ENCODE assay signal across 25 cellular contexts in the genomic region with DNA sequence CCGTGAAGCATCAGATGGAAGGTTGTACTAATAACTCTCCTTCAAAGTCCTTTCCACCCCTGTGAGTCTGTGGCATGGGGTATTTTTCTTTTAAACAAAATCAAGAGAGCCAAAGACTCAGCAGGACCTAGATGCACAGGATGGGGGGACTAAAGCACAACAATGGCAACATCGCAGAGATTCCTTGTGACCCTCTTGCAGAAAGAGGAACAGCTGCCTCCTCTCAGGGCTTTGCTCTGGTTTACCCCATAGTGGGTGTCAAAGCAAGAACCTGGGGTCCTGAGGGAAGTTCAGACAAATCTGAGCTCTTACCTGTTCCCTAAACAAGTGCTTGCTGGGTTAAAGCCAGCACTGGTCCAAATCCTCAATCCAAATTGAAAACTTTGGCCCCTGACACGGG. TPM values are rescaled to one million over a fixed set of nuclear protein-coding genes. Genes with fewer than 3 reads are reported as not detected.
A peak's percentile ranks its signal among the peaks of the same experiment; 100 is the strongest.
DNase-seq lines count a peak whose midpoint lies in the region; ATAC-seq, FAIRE-seq and TF ChIP-seq lines count a peak whose summit lies in the region.
"Had no signal": no experiment of that assay in that cellular context is flagged by ENCODE, and none has a peak within 500 bp of the region (broad histone marks: within the 10 kb centered on the region; RNA-seq: fewer than 3 reads in every experiment).

No MANE protein-coding gene starts in this region.

- no peak overlapping the region for H2BK15ac ChIP-seq in H1 (ENCODE audit: low read length)

- no peak overlapping the region for H3K4me2 ChIP-seq in GM23338
- H3K4me2 ChIP-seq in GM12878 (ENCODE audit: control insufficient read depth, insufficient read depth), result no peak overlapping the region
- no peak overlapping the region for H3K4me2 ChIP-seq in H1 (ENCODE audit: insufficient read depth in 1 of 2, low read depth in 2 of 2, low read length in 2 of 2)
- H3K4me2 ChIP-seq: A549; BLaER1 treated with 17β-estradiol and CSF1 and Interleukin-3, amounts not matched to agents 10 nM and 100 nM had no signal

- no peak overlapping the region for H4K5ac ChIP-seq in H1 (ENCODE audit: insufficient read length, low read depth, low read length)

- TF ChIP-seq EP300 in GM12878 (IDR thresholded peaks at IDR 0.05; ENCODE audit: borderline replicate concordance in 1 of 2, control insufficient read depth in 1 of 2, low read depth in 2 of 2, low read length in 2 of 2) (no peak), H1 (IDR thresholded peaks at IDR 0.05; ENCODE audit: borderline replicate concordance in 1 of 2, low read depth in 2 of 2, low read length in 2 of 2) (no peak)

- CTCF ChIA-PET in GM12878 (lab: Yijun Ruan, JAX) (no interaction called here), H1 (lab: Charles Lee; ENCODE audit: partially characterized antibody) (interaction anchor here (0.8 to 2.7 kb wide), 5 partner anchors 12 to 134 kb away, joined by 3 to 7 read pairs (median 6); no protein-coding TSS in a partner anchor)

- ATAC-seq in GM23338 (peak; percentile 56; the same call in 2 of the 3 replicates), GM12878 (no peak), GM21825 (IDR thresholded peaks at IDR 0.05; ENCODE audit: unreplicated experiment) (no peak)
- ATAC-seq in activated naive CD8-positive, alpha-beta T cell treated with anti-CD3 and anti-CD28 coated beads, Interleukin-2, amount 50 U/mL, for 24 hours, result no peak
- ATAC-seq: A549 had no signal

- no peak overlapping the region for H2BK5ac ChIP-seq in H1 (ENCODE audit: low read depth, low read length)

- no peak overlapping the region for H4K91ac ChIP-seq in H1 (replicated peaks; ENCODE audit: insufficient read length, low read length)

- peak overlapping the region; percentile 57; the same call in 1 of the 2 replicates for H2AFZ ChIP-seq in GM23338
- H2AFZ ChIP-seq in GM12878 (ENCODE audit: control insufficient read depth, low read depth, low read length), result no peak overlapping the region
- peak overlapping the region; percentile 94; the same call in 1 of the 2 replicates for H2AFZ ChIP-seq in H1 (ENCODE audit: low read length)
- H2AFZ ChIP-seq: GM23248 had no signal

- no peaks in the 10 kb centered on the region for H3F3A ChIP-seq in GM23338 (replicated peaks; ENCODE audit: low read depth)

- H3K4me3 ChIP-seq in GM23338 (no peak overlapping the region), GM12878 (no peak overlapping the region), H1 (ENCODE audit: extremely low read depth in 1 of 4, insufficient read depth in 2 of 4, low read depth in 3 of 4, low read length in 4 of 4) (no peak overlapping the region), H7 (ENCODE audit: insufficient read depth, low read depth, low read length) (no peak overlapping the region)
- H3K4me3 ChIP-seq: A549; BLaER1 treated with 17β-estradiol and CSF1 and Interleukin-3, amounts not matched to agents 10 nM and 100 nM; GM23248 had no signal

- no peak for TF ChIP-seq CTCF in GM23338 (conservative IDR thresholded peaks at IDR 0.05; ENCODE audit: low read depth in 2 of 2)
- TF ChIP-seq CTCF in GM12878 (IDR thresholded peaks at IDR 0.05 in 2 of 3, conservative IDR thresholded peaks at IDR 0.05 in 1 of 3; ENCODE audit: control insufficient read depth in 2 of 3, extremely low read depth in 1 of 3, insufficient read depth in 1 of 3, low read depth in 3 of 3, low read length in 3 of 3), result no peak
- no peak for TF ChIP-seq CTCF in H1 (IDR thresholded peaks at IDR 0.05; ENCODE audit: control extremely low read depth in 1 of 3, insufficient read depth in 1 of 3, low read depth in 1 of 3, low read length in 3 of 3)

- no peak overlapping the region for H2BK120ac ChIP-seq in H1 (replicated peaks; ENCODE audit: low read depth, low read length)

- H3K9me3 ChIP-seq in GM12878 (replicated peaks; ENCODE audit: control insufficient read depth, insufficient read depth, low read length), result no peaks in the 10 kb centered on the region
- no peaks in the 10 kb centered on the region; a peak in 1 of 4 replicates for H3K9me3 ChIP-seq in H1 (ENCODE audit: insufficient read depth in 2 of 2, low read depth in 1 of 2, low read length in 1 of 2)
- H3K9me3 ChIP-seq: A549; BE2C; BLaER1 treated with 17β-estradiol and CSF1 and Interleukin-3, amounts not matched to agents 10 nM and 100 nM had no signal

- no peaks in the 10 kb centered on the region for H4K20me1 ChIP-seq in GM23338 (replicated peaks; ENCODE audit: insufficient read depth)
- H4K20me1 ChIP-seq in GM12878 (ENCODE audit: control insufficient read depth, insufficient read depth), result no peaks in the 10 kb centered on the region
- no peaks in the 10 kb centered on the region for H4K20me1 ChIP-seq in H1 (replicated peaks in 1 of 2; ENCODE audit: control insufficient read depth in 1 of 2, insufficient read depth in 2 of 2, low read length in 2 of 2)
- H4K20me1 ChIP-seq: BLaER1 treated with 17β-estradiol and CSF1 and Interleukin-3, amounts not matched to agents 10 nM and 100 nM had no signal

- no peak overlapping the region for H2BK12ac ChIP-seq in H1 (ENCODE audit: low read depth, low read length)

- RAD21 ChIA-PET in GM12878 (lab: Charles Lee; ENCODE audit: unreplicated experiment), result no interaction called here

- POLR2A ChIA-PET in GM12878 (lab: Charles Lee) (interaction anchor here (0.7 kb wide), 2 partner anchors 27 to 32 kb away, joined by 3 read pairs; no protein-coding TSS in a partner anchor), H1 (lab: Charles Lee; ENCODE audit: partially characterized antibody) (no interaction called here)

- no peak overlapping the region for H3K14ac ChIP-seq in H1 (ENCODE audit: insufficient read length)

- intact Hi-C loops in GM12878 (cut with micrococcal nuclease; ENCODE audit: unreplicated experiment), result no loop called here

- 63% methylated on average over 3 of the region's 3 CpGs for WGBS in GM12878 (ENCODE audit: insufficient coverage, insufficient replicate concordance, low lambda C conversion rate, missing lambda C conversion rate)
- 87% methylated on average over 3 of the region's 3 CpGs; no CpG with 5 or more reads in 1 of the 2 experiments for WGBS in H1 (ENCODE audit: extremely low coverage in 1 of 2, insufficient coverage in 1 of 2, insufficient read length in 1 of 2, insufficient replicate concordance in 2 of 2, low coverage in 1 of 2, low lambda C conversion rate in 2 of 2, missing lambda C conversion rate in 1 of 2), 2 experiments

- TF ChIP-seq RAD21 in GM12878 (IDR thresholded peaks at IDR 0.05; ENCODE audit: insufficient read depth, low read depth, low read length) (no peak), H1 (IDR thresholded peaks at IDR 0.05 in 1 of 2, conservative IDR thresholded peaks at IDR 0.05 in 1 of 2; ENCODE audit: low read depth in 2 of 2, low read length in 2 of 2) (no peak)

- in situ Hi-C loops in GM12878 (cut with MboI), result no loop called here

- no peaks in the 10 kb centered on the region for H3K36me3 ChIP-seq in GM23338 (ENCODE audit: insufficient read depth)
- H3K36me3 ChIP-seq in GM12878 (ENCODE audit: control insufficient read depth in 2 of 2, insufficient read depth in 2 of 2, low read length in 1 of 2), result no peaks in the 10 kb centered on the region
- no peaks in the 10 kb centered on the region for H3K36me3 ChIP-seq in H1 (ENCODE audit: control insufficient read depth in 2 of 4, insufficient read depth in 4 of 4, low read length in 3 of 4)
- H3K36me3 ChIP-seq in H7 (replicated peaks; ENCODE audit: control insufficient read depth, insufficient read depth, low read length), result no peaks in the 10 kb centered on the region
- H3K36me3 ChIP-seq: BE2C; BLaER1 treated with 17β-estradiol and CSF1 and Interleukin-3, amounts not matched to agents 10 nM and 100 nM had no signal

- no peak overlapping the region for H3K27ac Mint-ChIP-seq in GM23338
- H3K27ac Mint-ChIP-seq in activated naive CD8-positive, alpha-beta T cell treated with anti-CD3 and anti-CD28 coated beads, Interleukin-2, amount 50 U/mL, for 24 hours, result no peak overlapping the region
- H3K27ac Mint-ChIP-seq: CD4-positive, alpha-beta T cell; CD8-positive, alpha-beta memory T cell had no signal

- H3K4me1 Mint-ChIP-seq in GM23338, result no peaks in the 10 kb centered on the region
- no peaks in the 10 kb centered on the region for H3K4me1 Mint-ChIP-seq in activated naive CD8-positive, alpha-beta T cell treated with anti-CD3 and anti-CD28 coated beads, Interleukin-2, amount 50 U/mL, for 24 hours
- H3K4me1 Mint-ChIP-seq: CD14-positive monocyte; CD8-positive, alpha-beta memory T cell had no signal

- no peaks in the 10 kb centered on the region for H3K79me1 ChIP-seq in H1 (ENCODE audit: low read depth, low read length)

- no peaks in the 10 kb centered on the region for H3K9me2 ChIP-seq in GM23338 (ENCODE audit: insufficient read depth)

- BruUV-seq in GM12878 (replicated peaks; lab: Mats Ljungman, UMichigan), result no TSS peak

- no peaks in the 10 kb centered on the region; the same call in 1 of the 3 replicates for H3K9me3 Mint-ChIP-seq in GM23338
- no peaks in the 10 kb centered on the region for H3K9me3 Mint-ChIP-seq in activated naive CD8-positive, alpha-beta T cell treated with anti-CD3 and anti-CD28 coated beads, Interleukin-2, amount 50 U/mL, for 24 hours
- H3K9me3 Mint-ChIP-seq: CD14-positive monocyte; CD4-positive, alpha-beta T cell; CD8-positive, alpha-beta memory T cell had no signal

- H3K23me2 ChIP-seq in H1 (ENCODE audit: low read depth, low read length), result no peaks in the 10 kb centered on the region; the same call in 1 of the 2 replicates

- no peaks in the 10 kb centered on the region for H3K79me2 ChIP-seq in GM23338 (replicated peaks; ENCODE audit: insufficient read depth)
- H3K79me2 ChIP-seq in GM12878 (ENCODE audit: control insufficient read depth, insufficient read depth, low read length), result no peaks in the 10 kb centered on the region
- no peaks in the 10 kb centered on the region for H3K79me2 ChIP-seq in H1 (ENCODE audit: control insufficient read depth in 1 of 2, insufficient read depth in 2 of 2, low read length in 2 of 2)

- H4K8ac ChIP-seq in H1 (ENCODE audit: extremely low read depth, insufficient read depth, low read length), result no peak overlapping the region

- no peak overlapping the region for H3K4ac ChIP-seq in H1 (replicated peaks; ENCODE audit: insufficient read length, low read depth, low read length)

- peaks cover 2% of the 10 kb centered on the region for H3K27me3 Mint-ChIP-seq in GM23338 (ENCODE audit: insufficient read depth, low read depth, poor library complexity)
- peaks cover 20% of the 10 kb centered on the region for H3K27me3 Mint-ChIP-seq in activated naive CD8-positive, alpha-beta T cell treated with anti-CD3 and anti-CD28 coated beads, Interleukin-2, amount 50 U/mL, for 24 hours

- H3K27ac ChIP-seq in GM23338 (ENCODE audit: low read depth) (no peak overlapping the region), GM12878 (ENCODE audit: control insufficient read depth, insufficient read depth) (no peak overlapping the region), H1 (ENCODE audit: low read depth, low read length) (no peak overlapping the region)
- H3K27ac ChIP-seq: A549; BLaER1 treated with 17β-estradiol and CSF1 and Interleukin-3, amounts not matched to agents 10 nM and 100 nM; GM23248 had no signal

- H3K18ac ChIP-seq in H1 (ENCODE audit: extremely low read depth, low read length), result no peak overlapping the region

- H3K4me1 ChIP-seq in GM23338 (ENCODE audit: insufficient read depth) (no peaks in the 10 kb centered on the region), GM12878 (ENCODE audit: control insufficient read depth, insufficient read depth, low read length) (no peaks in the 10 kb centered on the region), H1 (replicated peaks in 1 of 4; ENCODE audit: control insufficient read depth in 3 of 4, insufficient read depth in 4 of 4, low read length in 3 of 4) (no peaks in the 10 kb centered on the region)
- H3K4me1 ChIP-seq: A549; BE2C; BLaER1 treated with 17β-estradiol and CSF1 and Interleukin-3, amounts not matched to agents 10 nM and 100 nM had no signal

- H2AK5ac ChIP-seq in H1 (ENCODE audit: low read depth, low read length), result no peak overlapping the region

- H3K27me3 ChIP-seq in GM23338 (ENCODE audit: insufficient read depth), result no peaks in the 10 kb centered on the region
- no peaks in the 10 kb centered on the region; a peak in 2 of 4 replicates for H3K27me3 ChIP-seq in GM12878 (replicated peaks in 1 of 2; ENCODE audit: control insufficient read depth in 2 of 2, insufficient read depth in 2 of 2, low read length in 1 of 2)
- H3K27me3 ChIP-seq in H1 (replicated peaks in 1 of 4; ENCODE audit: control insufficient read depth in 3 of 4, extremely low read depth in 1 of 4, insufficient read depth in 3 of 4, low read length in 3 of 4), result no peaks in the 10 kb centered on the region
- H3K27me3 ChIP-seq in H7 (ENCODE audit: control insufficient read depth, insufficient read depth, low read length), result no peaks in the 10 kb centered on the region
- H3K27me3 ChIP-seq: BE2C; BLaER1 treated with 17β-estradiol and CSF1 and Interleukin-3, amounts not matched to agents 10 nM and 100 nM had no signal

- H3K56ac ChIP-seq in H1 (replicated peaks; ENCODE audit: insufficient read length, low read depth, low read length), result no peak overlapping the region

- DNase-seq in GM23338 (ENCODE audit: low spot score) (no peak), GM12878 (ENCODE audit: low read depth, low spot score) (no peak), H1 (ENCODE audit: low read depth in 1 of 2, low spot score in 2 of 2) (no peak), H7 (no peak), NCI-H146 treated with DMSO at 0.1 percent for 48 hours (lab: John Stamatoyannopoulos, UW; ENCODE audit: unreplicated experiment) (no peak)
- no peak for DNase-seq in activated naive CD8-positive, alpha-beta T cell treated with anti-CD3 and anti-CD28 coated beads, Interleukin-2, amount 50 U/mL, for 24 hours
- DNase-seq: 8988T; ACHN; AML-193; BE2C; CD4-positive, alpha-beta T cell; CD8-positive, alpha-beta memory T cell; DMS 273 treated with DMSO at 0.1 percent for 48 hours; DMS79; EL; GDM1; GM23248; HCEC 1CT had no signal

- no peak overlapping the region for H2BK20ac ChIP-seq in H1 (ENCODE audit: low read length)

- no peak for FAIRE-seq in GM12878 (lab: Jason Lieb, UNC)
- FAIRE-seq in H1 (lab: Jason Lieb, UNC), result peak; percentile 62
- FAIRE-seq: A549, D721Med, GM12892, H54 had no signal

- no peak overlapping the region for H3K4me3 Mint-ChIP-seq in GM23338
- H3K4me3 Mint-ChIP-seq in activated naive CD8-positive, alpha-beta T cell treated with anti-CD3 and anti-CD28 coated beads, Interleukin-2, amount 50 U/mL, for 24 hours, result no peak overlapping the region
- H3K4me3 Mint-ChIP-seq: CD14-positive monocyte; CD4-positive, alpha-beta T cell; CD8-positive, alpha-beta memory T cell had no signal

- SMC1A ChIA-PET in GM12878 (lab: Charles Lee; ENCODE audit: uncharacterized antibody, unreplicated experiment), result interaction anchor here (1.4 kb wide), 1 partner anchor 9 kb away, joined by 4 read pairs; no protein-coding TSS in a partner anchor

- H3K9ac ChIP-seq in GM12878 (ENCODE audit: control insufficient read depth, insufficient read depth, low read length), result no peak overlapping the region
- no peak overlapping the region for H3K9ac ChIP-seq in H1 (replicated peaks in 1 of 4; ENCODE audit: extremely low read depth in 1 of 4, low read depth in 3 of 4, low read length in 3 of 4)
- H3K9ac ChIP-seq: BLaER1 treated with 17β-estradiol and CSF1 and Interleukin-3, amounts not matched to agents 10 nM and 100 nM; GM23248 had no signal

- H3K23ac ChIP-seq in H1 (ENCODE audit: insufficient read length), result no peak overlapping the region

- no peak for TF ChIP-seq POLR2A in GM12878 (IDR thresholded peaks at IDR 0.05; ENCODE audit: low read depth, low read length)
- TF ChIP-seq POLR2A in H1 (IDR thresholded peaks at IDR 0.05; ENCODE audit: control extremely low read depth in 1 of 2, low read depth in 2 of 2, low read length in 2 of 2), result no peak

- H3K36me3 Mint-ChIP-seq in GM23338 (ENCODE audit: low read depth), result no peaks in the 10 kb centered on the region
- no peaks in the 10 kb centered on the region for H3K36me3 Mint-ChIP-seq in activated naive CD8-positive, alpha-beta T cell treated with anti-CD3 and anti-CD28 coated beads, Interleukin-2, amount 50 U/mL, for 24 hours (ENCODE audit: low read depth)
- H3K36me3 Mint-ChIP-seq: CD14-positive monocyte; CD8-positive, alpha-beta memory T cell had no signal

RNA-seq across cellular contexts. Expression of a gene that starts 39.2 kb away (rescaled TPM):
- total RNA-seq in GM23338 (2014; rRNA removed; shearing (Covaris generic)), result 6.2 and 6.3 TPM in 2 replicates
- polyA plus RNA-seq in GM23338 (2016; fragmentation: Nextera tagmentation; extraction: Ambion mirVana) (1.6 and 2.7 TPM in 2 replicates), GM12878 (2011; rRNA removed) (0.08 TPM in 1 of 2 replicates, not detected in the other), GM12878 (2014; fragmentation: Illumina TruSeq; extraction: Trizol) (not detected in 2 replicates), GM12878 (2014; fragmentation: Nextera tagmentation; extraction: Ambion mirVana) (not detected), GM12878 (2014; rRNA removed) (0.17 TPM in 1 of 2 replicates, not detected in the other), GM12878 (2016; fragmentation: Nextera tagmentation; extraction: Ambion mirVana) (under 1 TPM in 1 of 2 experiments, not detected in 1; 0.43 TPM), H1 (2011; rRNA removed) (1.1 and 1.7 TPM in 2 replicates)
- total RNA-seq in GM12878 (2013; cell fraction: nucleolus; rRNA removed), result not detected in 2 replicates
- total RNA-seq in GM12878 (2014; rRNA removed) (not detected in 2 replicates), GM12878 (2014; rRNA removed; fragmentation: Illumina TruSeq; extraction: Trizol) (not detected in 2 replicates), GM12878 (2021) (not detected in 2 replicates)
- not detected for polyA plus RNA-seq in GM12878 (2011; ENCODE audit: low read depth)
- polyA plus RNA-seq in GM12878 (2011; cell fraction: cytosol; rRNA removed), result 0.15 and 0.19 TPM in 2 replicates
- polyA plus RNA-seq in GM12878 (2011; cell fraction: nucleus; rRNA removed), result 0.85 TPM in 2 replicates
- polyA plus RNA-seq in GM12878 (2012), result not detected in 2 replicates
- 0.26 TPM in 1 of 2 replicates, not detected in the other for polyA minus RNA-seq in GM12878 (2011; rRNA and poly(A)+ RNA removed)
- polyA minus RNA-seq in GM12878 (2011; cell fraction: cytosol; rRNA and poly(A)+ RNA removed), result not detected in 2 replicates
- polyA minus RNA-seq in GM12878 (2011; cell fraction: nucleus; rRNA and poly(A)+ RNA removed), result not detected in 2 replicates
- 3.9 and 4.1 TPM in 2 replicates for total RNA-seq in H1 (2021; fragmentation: NEBNext Ultra II Directional; extraction: Animal tissue kit (Norgen Biotek cat#: 25700))
- 1.5 TPM for polyA plus RNA-seq in H1 (2011; cell fraction: cytosol; rRNA removed)
- polyA plus RNA-seq in H1 (2011; cell fraction: nucleus; rRNA removed), result 2.1 TPM
- polyA plus RNA-seq in H1 (2012, experiment 1 of 2), result 1.0 to 2.0 TPM (median 1.2 TPM) in 4 replicates
- polyA plus RNA-seq in H1 (2012, experiment 2 of 2), result 0.62 TPM
- polyA plus RNA-seq in H1 (2013, experiment 1 of 2), result 2.9 TPM
- polyA plus RNA-seq in H1 (2013, experiment 2 of 2), result 3.8 TPM
- polyA minus RNA-seq in H1 (2011; rRNA and poly(A)+ RNA removed), result 0.98 and 1.4 TPM in 2 replicates
- polyA minus RNA-seq in H1 (2011; cell fraction: cytosol; rRNA and poly(A)+ RNA removed), result not detected
- 1.4 TPM for polyA minus RNA-seq in H1 (2011; cell fraction: nucleus; rRNA and poly(A)+ RNA removed)
- total RNA-seq in H7 (2014; rRNA removed; shearing (Covaris generic)), result 43.0 and 59.8 TPM in 2 replicates
- total RNA-seq: CD4-positive, alpha-beta T cell; CD8-positive, alpha-beta memory T cell; GM23248 had no signal
- polyA plus RNA-seq: CD14-positive monocyte; CD8-positive, alpha-beta memory T cell; GM23248 had no signal

RNA-seq across cellular contexts. Expression of a gene that starts 41.7 kb away (rescaled TPM):
- total RNA-seq in GM23338 (2014; rRNA removed; shearing (Covaris generic)), result 15.0 and 18.6 TPM in 2 replicates
- polyA plus RNA-seq in GM23338 (2016; fragmentation: Nextera tagmentation; extraction: Ambion mirVana) (8.0 and 10.1 TPM in 2 replicates), GM12878 (2011; rRNA removed) (27.8 and 38.2 TPM in 2 replicates), GM12878 (2014; fragmentation: Illumina TruSeq; extraction: Trizol) (37.2 and 42.0 TPM in 2 replicates), GM12878 (2014; fragmentation: Nextera tagmentation; extraction: Ambion mirVana) (10 to 100 TPM in 1 of 2 experiments, 1 to 10 TPM in 1; 5.7 to 11.5 TPM), GM12878 (2014; rRNA removed) (30.5 and 34.5 TPM in 2 replicates), GM12878 (2016; fragmentation: Nextera tagmentation; extraction: Ambion mirVana) (1 to 10 TPM; 7.4 to 9.3 TPM), H1 (2011; rRNA removed) (29.0 and 42.8 TPM in 2 replicates)
- total RNA-seq in GM12878 (2013; cell fraction: nucleolus; rRNA removed), result 53.0 and 64.6 TPM in 2 replicates
- total RNA-seq in GM12878 (2014; rRNA removed) (28.5 and 29.2 TPM in 2 replicates), GM12878 (2014; rRNA removed; fragmentation: Illumina TruSeq; extraction: Trizol) (24.8 and 26.5 TPM in 2 replicates), GM12878 (2021) (38.7 and 41.9 TPM in 2 replicates)
- 14.9 TPM for polyA plus RNA-seq in GM12878 (2011; ENCODE audit: low read depth)
- polyA plus RNA-seq in GM12878 (2011; cell fraction: cytosol; rRNA removed), result 30.3 and 30.4 TPM in 2 replicates
- 27.5 and 28.0 TPM in 2 replicates for polyA plus RNA-seq in GM12878 (2011; cell fraction: nucleus; rRNA removed)
- 27.9 and 28.1 TPM in 2 replicates for polyA plus RNA-seq in GM12878 (2012)
- 165 and 166 TPM in 2 replicates for polyA minus RNA-seq in GM12878 (2011; rRNA and poly(A)+ RNA removed)
- polyA minus RNA-seq in GM12878 (2011; cell fraction: cytosol; rRNA and poly(A)+ RNA removed), result 22.9 and 25.5 TPM in 2 replicates
- polyA minus RNA-seq in GM12878 (2011; cell fraction: nucleus; rRNA and poly(A)+ RNA removed), result 22.7 and 43.4 TPM in 2 replicates
- total RNA-seq in H1 (2021; fragmentation: NEBNext Ultra II Directional; extraction: Animal tissue kit (Norgen Biotek cat#: 25700)), result 29.6 and 32.8 TPM in 2 replicates
- polyA plus RNA-seq in H1 (2011; cell fraction: cytosol; rRNA removed), result 37.8 TPM
- polyA plus RNA-seq in H1 (2011; cell fraction: nucleus; rRNA removed), result 26.7 TPM
- polyA plus RNA-seq in H1 (2012, experiment 1 of 2), result 29.6 to 39.3 TPM (median 34.2 TPM) in 4 replicates
- polyA plus RNA-seq in H1 (2012, experiment 2 of 2), result 19.8 TPM
- polyA plus RNA-seq in H1 (2013, experiment 1 of 2), result 13.7 TPM
- 14.1 TPM for polyA plus RNA-seq in H1 (2013, experiment 2 of 2)
- polyA minus RNA-seq in H1 (2011; rRNA and poly(A)+ RNA removed), result 84.3 and 109 TPM in 2 replicates
- polyA minus RNA-seq in H1 (2011; cell fraction: cytosol; rRNA and poly(A)+ RNA removed), result 21.6 TPM
- 23.5 TPM for polyA minus RNA-seq in H1 (2011; cell fraction: nucleus; rRNA and poly(A)+ RNA removed)
- total RNA-seq in H7 (2014; rRNA removed; shearing (Covaris generic)), result 25.2 and 25.4 TPM in 2 replicates

RNA-seq across cellular contexts. Expression of a gene that starts 46.6 kb away (rescaled TPM):
- 258 and 345 TPM in 2 replicates for total RNA-seq in GM23338 (2014; rRNA removed; shearing (Covaris generic))
- 31.5 and 32.2 TPM in 2 replicates for polyA plus RNA-seq in GM23338 (2016; fragmentation: Nextera tagmentation; extraction: Ambion mirVana)
- total RNA-seq in GM12878 (2013; cell fraction: nucleolus; rRNA removed), result 6.9 and 11.1 TPM in 2 replicates
- total RNA-seq in GM12878 (2014; rRNA removed), result 146 and 149 TPM in 2 replicates
- total RNA-seq in GM12878 (2014; rRNA removed; fragmentation: Illumina TruSeq; extraction: Trizol), result 102 and 106 TPM in 2 replicates
- 113 and 118 TPM in 2 replicates for total RNA-seq in GM12878 (2021)
- polyA plus RNA-seq in GM12878 (2011; ENCODE audit: low read depth), result 16.8 TPM
- polyA plus RNA-seq in GM12878 (2011; rRNA removed), result 39.6 and 84.5 TPM in 2 replicates
- 149 and 172 TPM in 2 replicates for polyA plus RNA-seq in GM12878 (2011; cell fraction: cytosol; rRNA removed)
- polyA plus RNA-seq in GM12878 (2011; cell fraction: nucleus; rRNA removed), result 69.2 and 88.2 TPM in 2 replicates
- polyA plus RNA-seq in GM12878 (2012), result 54.8 and 56.4 TPM in 2 replicates
- 78.2 and 171 TPM in 2 replicates for polyA plus RNA-seq in GM12878 (2014; fragmentation: Illumina TruSeq; extraction: Trizol)
- 10 to 100 TPM; 19.7 to 49.6 TPM for polyA plus RNA-seq in GM12878 (2014; fragmentation: Nextera tagmentation; extraction: Ambion mirVana)
- 127 and 145 TPM in 2 replicates for polyA plus RNA-seq in GM12878 (2014; rRNA removed)
- polyA plus RNA-seq in GM12878 (2016; fragmentation: Nextera tagmentation; extraction: Ambion mirVana), result 10 to 100 TPM; 13.0 to 13.2 TPM
- 38.4 and 70.9 TPM in 2 replicates for polyA minus RNA-seq in GM12878 (2011; rRNA and poly(A)+ RNA removed)
- 14.9 and 23.0 TPM in 2 replicates for polyA minus RNA-seq in GM12878 (2011; cell fraction: cytosol; rRNA and poly(A)+ RNA removed)
- 6.9 and 9.1 TPM in 2 replicates for polyA minus RNA-seq in GM12878 (2011; cell fraction: nucleus; rRNA and poly(A)+ RNA removed)
- 175 and 177 TPM in 2 replicates for total RNA-seq in H1 (2021; fragmentation: NEBNext Ultra II Directional; extraction: Animal tissue kit (Norgen Biotek cat#: 25700))
- polyA plus RNA-seq in H1 (2011; rRNA removed), result 127 and 218 TPM in 2 replicates
- 212 TPM for polyA plus RNA-seq in H1 (2011; cell fraction: cytosol; rRNA removed)
- polyA plus RNA-seq in H1 (2011; cell fraction: nucleus; rRNA removed), result 161 TPM
- 128 to 179 TPM (median 167 TPM) in 4 replicates for polyA plus RNA-seq in H1 (2012, experiment 1 of 2)
- polyA plus RNA-seq in H1 (2012, experiment 2 of 2), result 207 TPM
- polyA plus RNA-seq in H1 (2013, experiment 1 of 2), result 148 TPM
- 152 TPM for polyA plus RNA-seq in H1 (2013, experiment 2 of 2)
- 65.5 and 89.5 TPM in 2 replicates for polyA minus RNA-seq in H1 (2011; rRNA and poly(A)+ RNA removed)
- polyA minus RNA-seq in H1 (2011; cell fraction: cytosol; rRNA and poly(A)+ RNA removed), result 40.7 TPM
- 29.7 TPM for polyA minus RNA-seq in H1 (2011; cell fraction: nucleus; rRNA and poly(A)+ RNA removed)
- 332 and 360 TPM in 2 replicates for total RNA-seq in H7 (2014; rRNA removed; shearing (Covaris generic))
